28 cellular contexts compared by ENCODE assay signal in the genomic region with DNA sequence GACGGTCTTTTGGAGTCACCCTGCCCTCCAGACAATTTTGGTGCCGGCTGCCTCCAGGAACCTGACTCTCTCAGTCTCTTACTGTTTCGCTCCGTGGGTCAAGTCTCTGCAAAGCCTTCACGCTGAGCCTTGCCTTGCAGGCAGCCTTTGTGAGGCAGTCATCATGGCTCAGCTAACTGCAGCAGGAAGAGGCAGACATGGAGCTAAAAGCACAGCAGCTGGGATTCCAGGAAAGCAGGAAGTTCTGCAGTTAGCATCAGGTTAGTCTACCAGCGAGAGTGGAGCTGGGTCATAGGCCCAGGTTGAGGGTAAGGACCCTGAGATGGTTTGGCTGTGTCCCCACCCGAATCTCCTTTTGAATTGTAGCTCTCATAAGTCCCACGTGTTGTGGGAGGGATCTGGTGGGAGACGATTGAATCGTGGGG.
A peak's percentile ranks its signal among the peaks of the same experiment; 100 is the strongest.
DNase-seq lines count a peak whose midpoint lies in the region; ATAC-seq, FAIRE-seq and TF ChIP-seq lines count a peak whose summit lies in the region.
"Had no signal": no experiment of that assay in that cellular context is flagged by ENCODE, and none has a peak within 500 bp of the region (broad histone marks: within the 10 kb centered on the region; RNA-seq: fewer than 3 reads in every experiment).

No MANE protein-coding gene starts in this region.

- DNase-seq in activated CD8-positive, alpha-beta T cell treated with anti-CD3 and anti-CD28 coated beads for 36 hours, result peak; percentile 27
- no peak for DNase-seq in activated CD8-positive, alpha-beta T cell treated with anti-CD3 and anti-CD28 coated beads, Interleukin-2, amount 10 ng/mL, durations not matched to agents 7 days and 5 days
- DNase-seq in K562 (ENCODE audit: extremely low read depth in 1 of 4, low spot score in 3 of 4) (no peak), head of caudate nucleus (peak in 27 of 42 donors; percentile 1 to 61 (median 23)), germinal center (ENCODE audit: low spot score) (no peak), CD1c-positive myeloid dendritic cell (ENCODE audit: extremely low spot score) (no peak), omental fat pad (ENCODE audit: low spot score) (no peak)
- no peak for DNase-seq in stimulated activated effector memory CD8-positive, alpha-beta T cell treated with anti-CD3 and anti-CD28 coated beads, Interleukin-12 subunit alpha, Interleukin-12 subunit beta, amount 100 ng/mL, for 72 hours (ENCODE audit: low spot score in 2 of 2)
- DNase-seq: activated CD4-positive, alpha-beta T cell treated with anti-CD3 and anti-CD28 coated beads, Interleukin-2, amount 50 U/mL, for 4 hours; activated T-cell treated with anti-CD3 and anti-CD28 coated beads, Interleukin-2, amount 50 U/mL, for 24 hours; body of pancreas; erythroblast; GM23248; left cardiac atrium; NCI-H1092; NCI-H2107; NCI-H774; OCI-M1; right lobe of liver; SIG-M5; stimulated activated naive CD4-positive, alpha-beta T cell; T-cell; transverse colon had no signal

- peaks cover 7% of the 10 kb centered on the region for H3K9me3 Mint-ChIP-seq in activated CD8-positive, alpha-beta T cell treated with anti-CD3 and anti-CD28 coated beads for 36 hours
- H3K9me3 Mint-ChIP-seq in activated CD8-positive, alpha-beta T cell treated with anti-CD3 and anti-CD28 coated beads, Interleukin-2, amount 10 ng/mL, durations not matched to agents 7 days and 5 days (ENCODE audit: insufficient read depth), result peaks cover 4% of the 10 kb centered on the region
- H3K9me3 Mint-ChIP-seq in stimulated activated effector memory CD8-positive, alpha-beta T cell treated with anti-CD3 and anti-CD28 coated beads, Interleukin-12 subunit alpha, Interleukin-12 subunit beta, amount 100 ng/mL, for 72 hours, result no peaks in the 10 kb centered on the region
- H3K9me3 Mint-ChIP-seq: activated naive CD4-positive, alpha-beta T cell treated with anti-CD3 and anti-CD28 coated beads, Interleukin-2, amount 50 U/mL, for 24 hours had no signal

- no peak overlapping the region for H3K27ac Mint-ChIP-seq in activated CD8-positive, alpha-beta T cell treated with anti-CD3 and anti-CD28 coated beads for 36 hours
- no peak overlapping the region for H3K27ac Mint-ChIP-seq in activated CD8-positive, alpha-beta T cell treated with anti-CD3 and anti-CD28 coated beads, Interleukin-2, amount 10 ng/mL, durations not matched to agents 7 days and 5 days
- H3K27ac Mint-ChIP-seq in stimulated activated effector memory CD8-positive, alpha-beta T cell treated with anti-CD3 and anti-CD28 coated beads, Interleukin-12 subunit alpha, Interleukin-12 subunit beta, amount 100 ng/mL, for 72 hours, result peak overlapping the region; percentile 77
- H3K27ac Mint-ChIP-seq: activated naive CD4-positive, alpha-beta T cell treated with anti-CD3 and anti-CD28 coated beads, Interleukin-2, amount 50 U/mL, for 24 hours; activated T-cell treated with anti-CD3 and anti-CD28 coated beads, Interleukin-2, amount 50 U/mL, for 24 hours; mesothelial cell of epicardium; T-cell had no signal

- H3K4me1 Mint-ChIP-seq in activated CD8-positive, alpha-beta T cell treated with anti-CD3 and anti-CD28 coated beads for 36 hours (ENCODE audit: low read depth), result peaks cover 10% of the 10 kb centered on the region
- peaks cover 13% of the 10 kb centered on the region for H3K4me1 Mint-ChIP-seq in activated CD8-positive, alpha-beta T cell treated with anti-CD3 and anti-CD28 coated beads, Interleukin-2, amount 10 ng/mL, durations not matched to agents 7 days and 5 days (ENCODE audit: low read depth)
- peaks cover 19% of the 10 kb centered on the region for H3K4me1 Mint-ChIP-seq in stimulated activated effector memory CD8-positive, alpha-beta T cell treated with anti-CD3 and anti-CD28 coated beads, Interleukin-12 subunit alpha, Interleukin-12 subunit beta, amount 100 ng/mL, for 72 hours
- H3K4me1 Mint-ChIP-seq: activated naive CD4-positive, alpha-beta T cell treated with anti-CD3 and anti-CD28 coated beads, Interleukin-2, amount 50 U/mL, for 24 hours; mesothelial cell of epicardium; T-cell had no signal

- no peak overlapping the region for H3K9ac ChIP-seq in K562 (ENCODE audit: insufficient read depth in 1 of 2, low read depth in 2 of 2, low read length in 2 of 2)
- H3K9ac ChIP-seq: GM23248, KMS-11 had no signal

- H3K4me2 ChIP-seq in K562 (ENCODE audit: insufficient read depth, low read length), result no peak overlapping the region
- H3K4me2 ChIP-seq: KMS-11 had no signal

- no peaks in the 10 kb centered on the region for H3K9me1 ChIP-seq in K562 (ENCODE audit: control insufficient read depth, insufficient read depth, low read length)

- no peak for TF ChIP-seq CTCF in activated CD8-positive, alpha-beta T cell treated with anti-CD3 and anti-CD28 coated beads for 36 hours (IDR thresholded peaks at IDR 0.05)
- TF ChIP-seq CTCF in K562 (IDR thresholded peaks at IDR 0.05 in 2 of 3, conservative IDR thresholded peaks at IDR 0.05 in 1 of 3; ENCODE audit: insufficient read depth in 2 of 3, low read depth in 1 of 3, low read length in 3 of 3), result no peak
- no peak for TF ChIP-seq CTCF in omental fat pad (IDR thresholded peaks at IDR 0.05)

- H3K9me3 ChIP-seq in K562 (replicated peaks; ENCODE audit: control insufficient read depth, insufficient read depth, low read depth, low read length), result no peaks in the 10 kb centered on the region
- H3K9me3 ChIP-seq: body of pancreas, right lobe of liver had no signal

- peaks cover 6% of the 10 kb centered on the region for H3K36me3 Mint-ChIP-seq in activated CD8-positive, alpha-beta T cell treated with anti-CD3 and anti-CD28 coated beads for 36 hours (ENCODE audit: low read depth)
- no peaks in the 10 kb centered on the region for H3K36me3 Mint-ChIP-seq in activated CD8-positive, alpha-beta T cell treated with anti-CD3 and anti-CD28 coated beads, Interleukin-2, amount 10 ng/mL, durations not matched to agents 7 days and 5 days (ENCODE audit: low read depth)
- H3K36me3 Mint-ChIP-seq in stimulated activated effector memory CD8-positive, alpha-beta T cell treated with anti-CD3 and anti-CD28 coated beads, Interleukin-12 subunit alpha, Interleukin-12 subunit beta, amount 100 ng/mL, for 72 hours, result no peaks in the 10 kb centered on the region
- H3K36me3 Mint-ChIP-seq: activated naive CD4-positive, alpha-beta T cell treated with anti-CD3 and anti-CD28 coated beads, Interleukin-2, amount 50 U/mL, for 24 hours; mesothelial cell of epicardium; T-cell had no signal

- no TSS peak for BruUV-seq in K562 (replicated peaks; lab: Mats Ljungman, UMichigan)

- CTCF ChIA-PET in activated CD8-positive, alpha-beta T cell treated with anti-CD3 and anti-CD28 coated beads for 36 hours (lab: Charles Lee), result interaction anchor here (1.1 kb wide), 1 partner anchor 60 kb away, joined by 3 read pairs; no protein-coding TSS in a partner anchor
- CTCF ChIA-PET in activated CD8-positive, alpha-beta T cell treated with anti-CD3 and anti-CD28 coated beads, Interleukin-2, amount 10 ng/mL, durations not matched to agents 7 days and 5 days (lab: Charles Lee), result interaction anchor here (0.8 kb wide), 1 partner anchor 109 kb away, joined by 4 read pairs; no protein-coding TSS in a partner anchor
- CTCF ChIA-PET in K562 (lab: Yijun Ruan, JAX; ENCODE audit: low intra/inter-chr PET ratio), result no interaction called here

- peaks cover 1% of the 10 kb centered on the region for H3K27me3 Mint-ChIP-seq in activated CD8-positive, alpha-beta T cell treated with anti-CD3 and anti-CD28 coated beads for 36 hours
- H3K27me3 Mint-ChIP-seq in activated CD8-positive, alpha-beta T cell treated with anti-CD3 and anti-CD28 coated beads, Interleukin-2, amount 10 ng/mL, durations not matched to agents 7 days and 5 days (ENCODE audit: low read depth), result peaks cover 3% of the 10 kb centered on the region
- H3K27me3 Mint-ChIP-seq: activated naive CD4-positive, alpha-beta T cell treated with anti-CD3 and anti-CD28 coated beads, Interleukin-2, amount 50 U/mL, for 24 hours; activated T-cell treated with anti-CD3 and anti-CD28 coated beads, Interleukin-2, amount 50 U/mL, for 24 hours; T-cell had no signal

- POLR2A ChIA-PET in activated CD8-positive, alpha-beta T cell treated with anti-CD3 and anti-CD28 coated beads for 36 hours (lab: Charles Lee), result interaction anchor here (0.9 kb wide), 1 partner anchor 44 kb away, joined by 3 read pairs; no protein-coding TSS in a partner anchor
- POLR2A ChIA-PET in activated CD8-positive, alpha-beta T cell treated with anti-CD3 and anti-CD28 coated beads, Interleukin-2, amount 10 ng/mL, durations not matched to agents 7 days and 5 days (lab: Charles Lee), result no interaction called here
- POLR2A ChIA-PET in K562 (lab: Yijun Ruan, JAX), result no interaction called here

- TF ChIP-seq EP300 in K562 (IDR thresholded peaks at IDR 0.05; ENCODE audit: low read length), result no peak

- H2AFZ ChIP-seq in K562 (ENCODE audit: low read depth, low read length), result 0 out of 2 replicates have a peak overlapping the region, but pooled peaks have one; percentile 55
- H2AFZ ChIP-seq: GM23248 had no signal

- no peak for FAIRE-seq in K562 (lab: Jason Lieb, UNC)

- in situ Hi-C loops in K562 (cut with MboI), result no loop called here

- 5% methylated on average over 10 of the region's 10 CpGs for WGBS in K562 (ENCODE audit: insufficient coverage, low coverage, missing lambda C conversion rate)

- no peak overlapping the region for H3K4me3 Mint-ChIP-seq in activated CD8-positive, alpha-beta T cell treated with anti-CD3 and anti-CD28 coated beads for 36 hours
- H3K4me3 Mint-ChIP-seq in activated CD8-positive, alpha-beta T cell treated with anti-CD3 and anti-CD28 coated beads, Interleukin-2, amount 10 ng/mL, durations not matched to agents 7 days and 5 days, result no peak overlapping the region
- H3K4me3 Mint-ChIP-seq in stimulated activated effector memory CD8-positive, alpha-beta T cell treated with anti-CD3 and anti-CD28 coated beads, Interleukin-12 subunit alpha, Interleukin-12 subunit beta, amount 100 ng/mL, for 72 hours, result no peak overlapping the region
- H3K4me3 Mint-ChIP-seq: activated naive CD4-positive, alpha-beta T cell treated with anti-CD3 and anti-CD28 coated beads, Interleukin-2, amount 50 U/mL, for 24 hours; activated T-cell treated with anti-CD3 and anti-CD28 coated beads, Interleukin-2, amount 50 U/mL, for 24 hours; mesothelial cell of epicardium; T-cell had no signal

- no peaks in the 10 kb centered on the region for H3K36me3 ChIP-seq in K562 (ENCODE audit: control insufficient read depth, insufficient read depth, low read length)
- H3K36me3 ChIP-seq: gastroesophageal sphincter, right lobe of liver, transverse colon had no signal

- TF ChIP-seq RAD21 in K562 (CRISPR knock-in tag; conservative IDR thresholded peaks at IDR 0.05 in 1 of 2, IDR thresholded peaks at IDR 0.05 in 1 of 2), result no peak

- H3K79me2 ChIP-seq in K562 (ENCODE audit: control insufficient read depth, insufficient read depth, low read length), result no peaks in the 10 kb centered on the region

- H3K4me3 ChIP-seq in K562, result no peak overlapping the region
- H3K4me3 ChIP-seq: body of pancreas, gastroesophageal sphincter, GM23248, right lobe of liver, transverse colon had no signal

- H3K27me3 ChIP-seq in K562 (ENCODE audit: control insufficient read depth in 2 of 2, insufficient read depth in 2 of 2, low read length in 2 of 2), result no peaks in the 10 kb centered on the region; a peak in 1 of 5 replicates
- H3K27me3 ChIP-seq: body of pancreas, gastroesophageal sphincter, right lobe of liver, transverse colon had no signal

- intact Hi-C loops in activated CD8-positive, alpha-beta T cell treated with anti-CD3 and anti-CD28 coated beads for 36 hours (cut with micrococcal nuclease), result no loop called here
- intact Hi-C loops in K562 (cut with micrococcal nuclease) (no loop called here), head of caudate nucleus (cut with DNase I) (no loop called here)

- no peak overlapping the region for H3K27ac ChIP-seq in K562 (ENCODE audit: extremely low read depth, low read depth, low read length)
- H3K27ac ChIP-seq: 22Rv1, body of pancreas, gastroesophageal sphincter, GM23248, KMS-11, right lobe of liver, transverse colon had no signal

- ATAC-seq in activated CD8-positive, alpha-beta T cell treated with anti-CD3 and anti-CD28 coated beads for 36 hours, result no peak
- no peak for ATAC-seq in activated CD8-positive, alpha-beta T cell treated with anti-CD3 and anti-CD28 coated beads, Interleukin-2, amount 10 ng/mL, durations not matched to agents 7 days and 5 days
- no peak for ATAC-seq in K562
- peak; percentile 52 for ATAC-seq in stimulated activated effector memory CD8-positive, alpha-beta T cell treated with anti-CD3 and anti-CD28 coated beads, Interleukin-12 subunit alpha, Interleukin-12 subunit beta, amount 100 ng/mL, for 72 hours
- ATAC-seq in omental fat pad (ENCODE audit: low FRiP score), result no peak
- ATAC-seq: body of pancreas, gastroesophageal sphincter, left cardiac atrium, right lobe of liver, T-cell had no signal

- TF ChIP-seq POLR2A in K562 (conservative IDR thresholded peaks at IDR 0.05), result no peak

- H3K4me1 ChIP-seq in K562 (replicated peaks in 1 of 2; ENCODE audit: control insufficient read depth in 2 of 2, insufficient read depth in 2 of 2, low read length in 2 of 2), result no peaks in the 10 kb centered on the region; a peak in 1 of 5 replicates
- H3K4me1 ChIP-seq: right lobe of liver, transverse colon had no signal

- no peaks in the 10 kb centered on the region for H4K20me1 ChIP-seq in K562 (replicated peaks; ENCODE audit: control insufficient read depth, insufficient read depth, low read length)

Comparison
In these comparisons a context has a peak if more than half of its experiments do, and no peak if none do; other contexts are left out.
1. DNase-seq: peak in activated CD8-positive, alpha-beta T cell treated with anti-CD3 and anti-CD28 coated beads for 36 hours (single experiment) and head of caudate nucleus (27 of 42); none in activated CD8-positive, alpha-beta T cell treated with anti-CD3 and anti-CD28 coated beads, Interleukin-2, amount 10 ng/mL, durations not matched to agents 7 days and 5 days (single experiment), K562 (0 of 4), stimulated activated effector memory CD8-positive, alpha-beta T cell treated with anti-CD3 and anti-CD28 coated beads, Interleukin-12 subunit alpha, Interleukin-12 subunit beta, amount 100 ng/mL, for 72 hours (0 of 2), germinal center (single experiment), CD1c-positive myeloid dendritic cell (single experiment) and omental fat pad (single experiment).